Comparison of ENCODE assay signal across 1 cellular context in the genomic region with DNA sequence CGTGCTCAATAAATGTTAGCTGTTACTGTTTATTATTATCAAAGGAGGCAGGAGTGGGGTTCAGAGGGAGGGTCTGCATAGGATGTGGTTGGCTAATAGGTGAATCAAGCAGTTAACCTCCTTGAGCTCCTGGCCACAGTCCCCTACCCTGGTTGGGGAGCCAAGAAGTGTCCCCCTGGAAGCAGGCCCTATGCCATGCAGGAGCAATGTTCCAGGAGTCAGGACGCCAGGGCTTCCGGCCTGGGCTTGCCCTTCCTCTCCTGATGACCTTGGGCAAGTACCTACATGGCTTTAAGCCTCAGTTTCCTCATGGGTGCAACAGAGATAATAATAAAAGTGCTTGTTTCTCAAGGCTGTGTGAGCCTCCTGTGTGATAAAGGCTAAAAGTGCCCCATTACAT.
TF ChIP-seq lines count a peak whose summit lies in the region.

No MANE protein-coding gene starts in this region.

TF ChIP-seq in WTC11, 78 proteins besides CTCF, POLR2A, EP300 and RAD21 (continued from another document):
- TF ChIP-seq, protein P1, sequence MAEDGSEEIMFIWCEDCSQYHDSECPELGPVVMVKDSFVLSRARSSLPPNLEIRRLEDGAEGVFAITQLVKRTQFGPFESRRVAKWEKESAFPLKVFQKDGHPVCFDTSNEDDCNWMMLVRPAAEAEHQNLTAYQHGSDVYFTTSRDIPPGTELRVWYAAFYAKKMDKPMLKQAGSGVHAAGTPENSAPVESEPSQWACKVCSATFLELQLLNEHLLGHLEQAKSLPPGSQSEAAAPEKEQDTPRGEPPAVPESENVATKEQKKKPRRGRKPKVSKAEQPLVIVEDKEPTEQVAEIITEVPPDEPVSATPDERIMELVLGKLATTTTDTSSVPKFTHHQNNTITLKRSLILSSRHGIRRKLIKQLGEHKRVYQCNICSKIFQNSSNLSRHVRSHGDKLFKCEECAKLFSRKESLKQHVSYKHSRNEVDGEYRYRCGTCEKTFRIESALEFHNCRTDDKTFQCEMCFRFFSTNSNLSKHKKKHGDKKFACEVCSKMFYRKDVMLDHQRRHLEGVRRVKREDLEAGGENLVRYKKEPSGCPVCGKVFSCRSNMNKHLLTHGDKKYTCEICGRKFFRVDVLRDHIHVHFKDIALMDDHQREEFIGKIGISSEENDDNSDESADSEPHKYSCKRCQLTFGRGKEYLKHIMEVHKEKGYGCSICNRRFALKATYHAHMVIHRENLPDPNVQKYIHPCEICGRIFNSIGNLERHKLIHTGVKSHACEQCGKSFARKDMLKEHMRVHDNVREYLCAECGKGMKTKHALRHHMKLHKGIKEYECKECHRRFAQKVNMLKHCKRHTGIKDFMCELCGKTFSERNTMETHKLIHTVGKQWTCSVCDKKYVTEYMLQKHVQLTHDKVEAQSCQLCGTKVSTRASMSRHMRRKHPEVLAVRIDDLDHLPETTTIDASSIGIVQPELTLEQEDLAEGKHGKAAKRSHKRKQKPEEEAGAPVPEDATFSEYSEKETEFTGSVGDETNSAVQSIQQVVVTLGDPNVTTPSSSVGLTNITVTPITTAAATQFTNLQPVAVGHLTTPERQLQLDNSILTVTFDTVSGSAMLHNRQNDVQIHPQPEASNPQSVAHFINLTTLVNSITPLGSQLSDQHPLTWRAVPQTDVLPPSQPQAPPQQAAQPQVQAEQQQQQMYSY (CRISPR knock-in tag; IDR thresholded peaks at IDR 0.05) = no peak
- no peak for TF ChIP-seq TEAD4 (CRISPR knock-in tag; IDR thresholded peaks at IDR 0.05)
- TF ChIP-seq, protein P2, sequence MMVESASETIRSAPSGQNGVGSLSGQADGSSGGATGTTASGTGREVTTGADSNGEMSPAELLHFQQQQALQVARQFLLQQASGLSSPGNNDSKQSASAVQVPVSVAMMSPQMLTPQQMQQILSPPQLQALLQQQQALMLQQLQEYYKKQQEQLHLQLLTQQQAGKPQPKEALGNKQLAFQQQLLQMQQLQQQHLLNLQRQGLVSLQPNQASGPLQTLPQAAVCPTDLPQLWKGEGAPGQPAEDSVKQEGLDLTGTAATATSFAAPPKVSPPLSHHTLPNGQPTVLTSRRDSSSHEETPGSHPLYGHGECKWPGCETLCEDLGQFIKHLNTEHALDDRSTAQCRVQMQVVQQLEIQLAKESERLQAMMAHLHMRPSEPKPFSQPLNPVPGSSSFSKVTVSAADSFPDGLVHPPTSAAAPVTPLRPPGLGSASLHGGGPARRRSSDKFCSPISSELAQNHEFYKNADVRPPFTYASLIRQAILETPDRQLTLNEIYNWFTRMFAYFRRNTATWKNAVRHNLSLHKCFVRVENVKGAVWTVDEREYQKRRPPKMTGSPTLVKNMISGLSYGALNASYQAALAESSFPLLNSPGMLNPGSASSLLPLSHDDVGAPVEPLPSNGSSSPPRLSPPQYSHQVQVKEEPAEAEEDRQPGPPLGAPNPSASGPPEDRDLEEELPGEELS (CRISPR knock-in tag; IDR thresholded peaks at IDR 0.05) = no peak
- TF ChIP-seq, protein P3, sequence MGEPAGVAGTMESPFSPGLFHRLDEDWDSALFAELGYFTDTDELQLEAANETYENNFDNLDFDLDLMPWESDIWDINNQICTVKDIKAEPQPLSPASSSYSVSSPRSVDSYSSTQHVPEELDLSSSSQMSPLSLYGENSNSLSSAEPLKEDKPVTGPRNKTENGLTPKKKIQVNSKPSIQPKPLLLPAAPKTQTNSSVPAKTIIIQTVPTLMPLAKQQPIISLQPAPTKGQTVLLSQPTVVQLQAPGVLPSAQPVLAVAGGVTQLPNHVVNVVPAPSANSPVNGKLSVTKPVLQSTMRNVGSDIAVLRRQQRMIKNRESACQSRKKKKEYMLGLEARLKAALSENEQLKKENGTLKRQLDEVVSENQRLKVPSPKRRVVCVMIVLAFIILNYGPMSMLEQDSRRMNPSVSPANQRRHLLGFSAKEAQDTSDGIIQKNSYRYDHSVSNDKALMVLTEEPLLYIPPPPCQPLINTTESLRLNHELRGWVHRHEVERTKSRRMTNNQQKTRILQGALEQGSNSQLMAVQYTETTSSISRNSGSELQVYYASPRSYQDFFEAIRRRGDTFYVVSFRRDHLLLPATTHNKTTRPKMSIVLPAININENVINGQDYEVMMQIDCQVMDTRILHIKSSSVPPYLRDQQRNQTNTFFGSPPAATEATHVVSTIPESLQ (CRISPR knock-in tag; IDR thresholded peaks at IDR 0.05) = no peak
- TF ChIP-seq, protein P4, sequence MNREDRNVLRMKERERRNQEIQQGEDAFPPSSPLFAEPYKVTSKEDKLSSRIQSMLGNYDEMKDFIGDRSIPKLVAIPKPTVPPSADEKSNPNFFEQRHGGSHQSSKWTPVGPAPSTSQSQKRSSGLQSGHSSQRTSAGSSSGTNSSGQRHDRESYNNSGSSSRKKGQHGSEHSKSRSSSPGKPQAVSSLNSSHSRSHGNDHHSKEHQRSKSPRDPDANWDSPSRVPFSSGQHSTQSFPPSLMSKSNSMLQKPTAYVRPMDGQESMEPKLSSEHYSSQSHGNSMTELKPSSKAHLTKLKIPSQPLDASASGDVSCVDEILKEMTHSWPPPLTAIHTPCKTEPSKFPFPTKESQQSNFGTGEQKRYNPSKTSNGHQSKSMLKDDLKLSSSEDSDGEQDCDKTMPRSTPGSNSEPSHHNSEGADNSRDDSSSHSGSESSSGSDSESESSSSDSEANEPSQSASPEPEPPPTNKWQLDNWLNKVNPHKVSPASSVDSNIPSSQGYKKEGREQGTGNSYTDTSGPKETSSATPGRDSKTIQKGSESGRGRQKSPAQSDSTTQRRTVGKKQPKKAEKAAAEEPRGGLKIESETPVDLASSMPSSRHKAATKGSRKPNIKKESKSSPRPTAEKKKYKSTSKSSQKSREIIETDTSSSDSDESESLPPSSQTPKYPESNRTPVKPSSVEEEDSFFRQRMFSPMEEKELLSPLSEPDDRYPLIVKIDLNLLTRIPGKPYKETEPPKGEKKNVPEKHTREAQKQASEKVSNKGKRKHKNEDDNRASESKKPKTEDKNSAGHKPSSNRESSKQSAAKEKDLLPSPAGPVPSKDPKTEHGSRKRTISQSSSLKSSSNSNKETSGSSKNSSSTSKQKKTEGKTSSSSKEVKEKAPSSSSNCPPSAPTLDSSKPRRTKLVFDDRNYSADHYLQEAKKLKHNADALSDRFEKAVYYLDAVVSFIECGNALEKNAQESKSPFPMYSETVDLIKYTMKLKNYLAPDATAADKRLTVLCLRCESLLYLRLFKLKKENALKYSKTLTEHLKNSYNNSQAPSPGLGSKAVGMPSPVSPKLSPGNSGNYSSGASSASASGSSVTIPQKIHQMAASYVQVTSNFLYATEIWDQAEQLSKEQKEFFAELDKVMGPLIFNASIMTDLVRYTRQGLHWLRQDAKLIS (CRISPR knock-in tag; IDR thresholded peaks at IDR 0.05; ENCODE audit: borderline replicate concordance) = no peak
